Comparison of ENCODE assay signal across 8 cellular contexts in the genomic region with DNA sequence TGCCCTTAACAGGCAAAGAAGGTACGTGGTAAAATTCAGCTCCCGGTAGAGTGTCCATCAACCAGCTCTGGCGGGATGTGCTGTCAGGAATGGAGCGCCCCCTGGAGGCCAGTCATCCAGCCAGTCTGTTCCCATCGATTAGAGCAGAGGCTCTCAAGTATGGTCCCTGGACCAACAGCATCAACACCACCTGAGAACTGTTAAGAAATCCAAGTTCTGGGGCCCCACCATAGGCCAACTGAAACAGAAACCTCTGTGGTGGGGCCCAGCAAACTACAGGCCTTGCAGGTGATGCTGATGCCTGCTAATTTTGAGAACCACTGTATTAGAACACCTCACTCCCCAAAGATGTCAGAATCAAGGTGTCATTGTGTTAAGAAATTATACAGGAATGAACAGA.
DNase-seq lines count a peak whose midpoint lies in the region; ATAC-seq lines count a peak whose summit lies in the region.

No MANE protein-coding gene starts in this region.

- H2BK12ac ChIP-seq in trophoblast cell (ENCODE audit: low read length): no peak overlapping the region

- H2BK5ac ChIP-seq in trophoblast cell (ENCODE audit: low read depth, low read length, poor library complexity): no peak overlapping the region

- no peaks in the 10 kb centered on the region for H3K79me2 ChIP-seq in trophoblast cell (ENCODE audit: control insufficient read depth, insufficient read depth, low read length, poor library complexity)

- H3K4me3 ChIP-seq in trophoblast cell (ENCODE audit: low read depth, low read length): no peak overlapping the region

- H3K27me3 ChIP-seq in trophoblast cell (ENCODE audit: insufficient read depth, low read length): no peaks in the 10 kb centered on the region

- H2AFZ ChIP-seq in trophoblast cell (ENCODE audit: insufficient read depth, low read length, poor library complexity): no peak overlapping the region

- no CpG with 5 or more reads among the region's 5 CpGs for WGBS in trophoblast cell (ENCODE audit: extremely low coverage, insufficient coverage, insufficient read length)

- no peaks in the 10 kb centered on the region for H3K4me1 ChIP-seq in trophoblast cell (ENCODE audit: control insufficient read depth in 1 of 2, insufficient read depth in 2 of 2, low read length in 2 of 2)

- H3K23ac ChIP-seq in trophoblast cell (ENCODE audit: low read length): no peak overlapping the region

- no peak overlapping the region for H4K8ac ChIP-seq in trophoblast cell (ENCODE audit: low read depth, low read length)

- H3K4me2 ChIP-seq in trophoblast cell (ENCODE audit: low read length): no peak overlapping the region

- H3K79me1 ChIP-seq in trophoblast cell (ENCODE audit: low read length): no peaks in the 10 kb centered on the region

- H3K18ac ChIP-seq in trophoblast cell (ENCODE audit: low read length): no peak overlapping the region

- no peaks in the 10 kb centered on the region for H3K9me3 ChIP-seq in trophoblast cell (ENCODE audit: insufficient read depth, low read depth, low read length)

- no peak overlapping the region for H4K12ac ChIP-seq in trophoblast cell (ENCODE audit: low read depth, low read length)

- peaks cover 2 to 3% of the 10 kb centered on the region in 2 experiments for H3K36me3 ChIP-seq in trophoblast cell (ENCODE audit: control insufficient read depth in 1 of 2, insufficient read depth in 2 of 2, low read length in 2 of 2)

- no peak overlapping the region for H2AK5ac ChIP-seq in trophoblast cell (ENCODE audit: low read length)

- no peak overlapping the region for H3K4ac ChIP-seq in trophoblast cell (ENCODE audit: low read depth, low read length)

- no peak overlapping the region for H4K91ac ChIP-seq in trophoblast cell (ENCODE audit: low read depth, low read length)

- no peak overlapping the region for H3K27ac ChIP-seq in trophoblast cell (ENCODE audit: low read depth, low read length)

- ATAC-seq in GM21515 (IDR thresholded peaks at IDR 0.05; ENCODE audit: unreplicated experiment): peak; percentile 91
- peak; percentile 47 for ATAC-seq in esophagus mucosa

- no peak overlapping the region for H3K9ac ChIP-seq in trophoblast cell (ENCODE audit: low read length)

- H3K14ac ChIP-seq in trophoblast cell (ENCODE audit: low read length): no peak overlapping the region

- no peak overlapping the region for H2BK120ac ChIP-seq in trophoblast cell (ENCODE audit: insufficient read depth, low read length, poor library complexity)

- DNase-seq in GM03348 (ENCODE audit: low spot score) (peak; percentile 18), HuH-7.5 (ENCODE audit: low spot score) (peak; percentile 12), trophoblast cell (peak; percentile 68 to 82), KG1 (lab: John Stamatoyannopoulos, UW) (no peak), cortex of kidney (lab: John Stamatoyannopoulos, UW) (no peak)
- peak; percentile 73 for DNase-seq in activated CD4-positive, alpha-beta T cell treated with anti-CD3 and anti-CD28 coated beads for 48 hours

Comparison
In these comparisons a context has a peak if more than half of its experiments do, and no peak if none do; other contexts are left out.
1. DNase-seq: peak in GM03348 (single experiment), HuH-7.5 (single experiment), activated CD4-positive, alpha-beta T cell treated with anti-CD3 and anti-CD28 coated beads for 48 hours (single experiment) and trophoblast cell (2 of 2); none in KG1 (single experiment) and cortex of kidney (single experiment).